11 cellular contexts compared by ENCODE assay signal in the genomic region with DNA sequence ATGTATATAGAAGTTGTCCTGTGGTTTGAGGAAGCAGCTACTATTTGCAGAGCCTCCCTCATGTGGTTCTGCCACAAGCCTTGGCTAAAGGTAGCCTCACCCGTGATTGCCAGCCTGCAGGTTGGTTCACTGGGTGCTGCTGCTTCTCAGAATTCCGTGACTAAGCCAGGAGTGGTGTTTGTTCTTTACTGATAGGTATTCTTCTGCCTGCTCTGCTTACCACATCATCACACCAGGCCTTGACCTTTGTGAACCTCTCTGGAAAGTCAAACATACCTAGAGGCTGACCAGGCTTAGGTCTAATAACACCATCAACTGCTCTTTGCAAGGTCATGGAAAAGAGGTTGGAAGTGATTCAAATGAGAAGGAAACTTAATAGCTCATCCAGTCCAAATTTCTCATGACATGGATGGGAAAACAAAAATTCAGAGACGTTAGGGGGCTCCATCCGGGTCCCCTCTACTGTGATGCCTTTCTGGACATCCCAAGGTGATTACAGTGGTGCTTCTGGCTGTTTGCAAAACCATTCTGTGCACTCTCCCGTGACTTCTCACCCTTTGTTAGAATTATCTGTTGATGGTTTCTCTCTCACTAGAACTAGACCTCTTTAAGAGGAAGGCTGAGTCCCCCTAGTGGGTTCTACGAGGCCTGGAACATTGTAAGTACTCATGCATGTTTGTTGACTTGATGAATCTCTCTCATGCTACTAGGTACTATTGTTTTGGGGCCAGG. TPM values are rescaled to one million over a fixed set of nuclear protein-coding genes. Genes with fewer than 3 reads are reported as not detected.
DNase-seq lines count a peak whose midpoint lies in the region; ATAC-seq and TF ChIP-seq lines count a peak whose summit lies in the region.
"Had no signal": no experiment of that assay in that cellular context is flagged by ENCODE, and none has a peak within 500 bp of the region (broad histone marks: within the 10 kb centered on the region; RNA-seq: fewer than 3 reads in every experiment).

No MANE protein-coding gene starts in this region.

- peaks cover 15% of the 10 kb centered on the region for H3K4me1 Mint-ChIP-seq in endodermal cell

- H3F3A ChIP-seq in Loucy (ENCODE audit: low read depth) = no peaks in the 10 kb centered on the region

- WGBS in endodermal cell (ENCODE audit: insufficient coverage in 1 of 2, insufficient read length in 1 of 2), 2 experiments = 79 to 86% methylated on average over 5 to 6 of the region's 6 CpGs
- 75 to 80% methylated on average over 6 of the region's 6 CpGs for WGBS in thyroid gland, 2 donors

- peak overlapping the region; percentile 6 for H3K27ac Mint-ChIP-seq in endodermal cell
- H3K27ac Mint-ChIP-seq: T-helper 2 cell treated with Interferon-gamma antibody and Interleukin-4, amounts not matched to agents 5 μg/mL and 100 μg/mL, for 36 hours had no signal

- no peak for ATAC-seq in GM19324 (IDR thresholded peaks at IDR 0.05; ENCODE audit: low FRiP score, unreplicated experiment)

- H3K36me3 Mint-ChIP-seq in endodermal cell (ENCODE audit: low read depth) = peaks cover 62% of the 10 kb centered on the region

- no peak overlapping the region for H3K4me2 ChIP-seq in Loucy (ENCODE audit: low read depth, low read length, poor library complexity, severe bottlenecking)

- H3K27me3 Mint-ChIP-seq in endodermal cell (ENCODE audit: insufficient read depth) = no peaks in the 10 kb centered on the region

- H3K27ac ChIP-seq in endodermal cell (ENCODE audit: low read depth, low read length) (no peak overlapping the region), thyroid gland (no peak overlapping the region)

- H3K79me2 ChIP-seq in Loucy (ENCODE audit: insufficient read depth, low read length) = no peaks in the 10 kb centered on the region

- peak; percentile 25 for DNase-seq in NK-92 treated with Interleukin-12 subunit alpha and Interleukin-12 subunit beta, amount 100 ng/mL, for 24 hours (lab: John Stamatoyannopoulos, UW)
- DNase-seq in NK-92 (lab: John Stamatoyannopoulos, UW; ENCODE audit: unreplicated experiment) (no peak), endodermal cell (peak; percentile 72), retinal pigment epithelial cell (ENCODE audit: low read depth) (no peak), dedifferentiated amniotic fluid mesenchymal stem cell (ENCODE audit: extremely low spot score) (no peak), thyroid gland (no peak)
- DNase-seq: COR-L47; effector CD8-positive, alpha-beta T cell had no signal

- H3K4me3 Mint-ChIP-seq in endodermal cell = no peak overlapping the region
- H3K4me3 Mint-ChIP-seq: T-helper 2 cell treated with Interferon-gamma antibody and Interleukin-4, amounts not matched to agents 5 μg/mL and 100 μg/mL, for 36 hours had no signal

- H3K4me3 ChIP-seq in Loucy (ENCODE audit: low read length, poor library complexity, severe bottlenecking) (no peak overlapping the region), endodermal cell (ENCODE audit: low read length) (no peak overlapping the region), retinal pigment epithelial cell (ENCODE audit: low read length) (no peak overlapping the region), thyroid gland (replicated peaks in 1 of 3) (no peak overlapping the region)

- H3K9ac ChIP-seq in Loucy (ENCODE audit: low read depth, low read length, poor library complexity, severe bottlenecking) (no peak overlapping the region), endodermal cell (ENCODE audit: extremely low read depth, low read length, poor library complexity, severe bottlenecking) (no peak overlapping the region)

- H3K27me3 ChIP-seq in Loucy (ENCODE audit: insufficient read depth, low read length, poor library complexity, severe bottlenecking) = no peaks in the 10 kb centered on the region
- no peaks in the 10 kb centered on the region for H3K27me3 ChIP-seq in endodermal cell (ENCODE audit: control insufficient read depth, insufficient read depth, low read length, poor library complexity, severe bottlenecking)
- no peaks in the 10 kb centered on the region for H3K27me3 ChIP-seq in thyroid gland

- H4K20me1 ChIP-seq in Loucy (ENCODE audit: insufficient read depth, low read length, poor library complexity, severe bottlenecking) = no peaks in the 10 kb centered on the region

- TF ChIP-seq POLR2A in thyroid gland (IDR thresholded peaks at IDR 0.05) = no peak

- H2AFZ ChIP-seq in Loucy (ENCODE audit: low read length) = no peak overlapping the region

- intact Hi-C loops in thyroid gland (cut with DNase I) = loop anchor here (10.0 kb wide), 1 partner anchor 59 kb away; no protein-coding TSS in a partner anchor

- peaks cover 22% of the 10 kb centered on the region for H3K9me3 Mint-ChIP-seq in endodermal cell

- H3K9me3 ChIP-seq in Loucy (ENCODE audit: insufficient read depth, low read depth, low read length) = no peaks in the 10 kb centered on the region
- peaks cover 17% of the 10 kb centered on the region for H3K9me3 ChIP-seq in endodermal cell (ENCODE audit: control insufficient read depth, low read length)
- no peaks in the 10 kb centered on the region for H3K9me3 ChIP-seq in thyroid gland

- H3K4me1 ChIP-seq in Loucy (ENCODE audit: insufficient read depth, low read length, poor library complexity, severe bottlenecking) = no peaks in the 10 kb centered on the region
- H3K4me1 ChIP-seq in endodermal cell (ENCODE audit: control insufficient read depth, insufficient read depth, low read length) = no peaks in the 10 kb centered on the region
- no peaks in the 10 kb centered on the region for H3K4me1 ChIP-seq in thyroid gland

- H3K36me3 ChIP-seq in Loucy (ENCODE audit: insufficient read depth, low read length) (no peaks in the 10 kb centered on the region), endodermal cell (ENCODE audit: control insufficient read depth, insufficient read depth, low read length) (peaks cover 22% of the 10 kb centered on the region), thyroid gland (no peaks in the 10 kb centered on the region)

- TF ChIP-seq CTCF in Loucy (conservative IDR thresholded peaks at IDR 0.05; ENCODE audit: low read length) (peak; percentile 67), endodermal cell (conservative IDR thresholded peaks at IDR 0.05) (peak; percentile 80), retinal pigment epithelial cell (conservative IDR thresholded peaks at IDR 0.05; ENCODE audit: low read depth, low read length) (peak; percentile 56), thyroid gland (IDR thresholded peaks at IDR 0.05) (peak in 1 of 6 experiments; percentile 4)

- H3K9me2 ChIP-seq in Loucy (replicated peaks; ENCODE audit: low read depth, low read length) = no peaks in the 10 kb centered on the region

RNA-seq across cellular contexts. Expression of a gene that starts 8.5 kb away (rescaled TPM):
- total RNA-seq in endodermal cell (10 to 100 TPM; 46.9 to 60.2 TPM), thyroid gland (10 to 100 TPM; 28.6 to 79.8 (median 66.9) TPM)
- polyA plus RNA-seq in endodermal cell (2013, experiment 1 of 2) = 20.2 TPM
- 21.4 TPM for polyA plus RNA-seq in endodermal cell (2013, experiment 2 of 2)

Comparison
In these comparisons a context has a peak if more than half of its experiments do, and no peak if none do; other contexts are left out.
1. DNase-seq: peak in NK-92 treated with Interleukin-12 subunit alpha and Interleukin-12 subunit beta, amount 100 ng/mL, for 24 hours (single experiment) and endodermal cell (single experiment); none in NK-92 (single experiment), retinal pigment epithelial cell (single experiment), dedifferentiated amniotic fluid mesenchymal stem cell (single experiment) and thyroid gland (0 of 2).